In genomic region chr5:17046320-17046719, GRCh38 we compare ENCODE assay signal across 23 cellular contexts.
"Had no signal": no experiment of that assay in that cellular context is flagged by ENCODE, and none has a peak within 500 bp of the region (broad histone marks: within the 10 kb centered on the region; RNA-seq: fewer than 3 reads in every experiment).

No MANE protein-coding gene starts in this region.

- DNase-seq: effector CD4-positive, alpha-beta T cell; endodermal cell; heart left ventricle; hippocampal formation; left colon; left ventricle myocardium superior; mesenchymal stem cell; naive thymus-derived CD4-positive, alpha-beta T cell; psoas muscle; spleen; stimulated activated CD4-positive, alpha-beta T cell treated with anti-CD3 and anti-CD28 coated beads, Interleukin-15, amount 100 ng/mL, for 24 hours; stimulated activated CD4-positive, alpha-beta T cell treated with anti-CD3 and anti-CD28 coated beads, Interleukin-1b, Interleukin-23, amount 100 ng/mL, for 48 hours; stimulated activated CD4-positive, alpha-beta T cell treated with anti-CD3 and anti-CD28 coated beads, Interleukin-4, amount 100 ng/mL, for 24 hours; tibial artery; upper lobe of left lung; uterus had no signal

- H3K36me3 ChIP-seq: heart left ventricle, neutrophil, spleen, tibial artery, upper lobe of left lung, uterus had no signal

- H3K4me3 ChIP-seq: heart left ventricle, lung, psoas muscle, spleen, tibial artery, upper lobe of left lung, uterus had no signal

- H3K4me1 Mint-ChIP-seq: naive thymus-derived CD4-positive, alpha-beta T cell; stimulated activated memory B cell treated with anti-CD40 and anti-IgM and Interleukin-4, amounts not matched to agents 10 μg/mL and 1 μg/mL and 100 μg/mL, for 72 hours had no signal

- H3K27ac ChIP-seq: heart left ventricle, neutrophil, psoas muscle, spleen, tibial artery, upper lobe of left lung, uterus had no signal

- ATAC-seq: esophagus mucosa; heart left ventricle; left colon; left ventricle myocardium superior; naive thymus-derived CD4-positive, alpha-beta T cell; psoas muscle; sciatic nerve had no signal

- H3K4me3 Mint-ChIP-seq: endodermal cell; naive thymus-derived CD4-positive, alpha-beta T cell; stimulated activated memory B cell treated with anti-CD40 and anti-IgM and Interleukin-4, amounts not matched to agents 10 μg/mL and 1 μg/mL and 100 μg/mL, for 72 hours; stimulated activated naive CD8-positive, alpha-beta T cell treated with anti-CD3 and anti-CD28 coated beads, Interleukin-15, Interleukin-2, amounts not matched to agents 100 ng/mL and 50 ng/mL, for 24 hours had no signal

- FAIRE-seq: frontal cortex had no signal

- H3K9me3 ChIP-seq: heart left ventricle, neutrophil, psoas muscle, spleen, tibial artery, upper lobe of left lung, uterus had no signal

- H3K4me1 ChIP-seq: psoas muscle, spleen, tibial artery, upper lobe of left lung, uterus had no signal

- H3K36me3 Mint-ChIP-seq: naive thymus-derived CD4-positive, alpha-beta T cell; stimulated activated memory B cell treated with anti-CD40 and anti-IgM and Interleukin-4, amounts not matched to agents 10 μg/mL and 1 μg/mL and 100 μg/mL, for 72 hours had no signal

- H3K27me3 Mint-ChIP-seq: stimulated activated naive CD8-positive, alpha-beta T cell treated with anti-CD3 and anti-CD28 coated beads, Interleukin-15, Interleukin-2, amounts not matched to agents 100 ng/mL and 50 ng/mL, for 24 hours had no signal

- H3K27me3 ChIP-seq: heart left ventricle, neutrophil, spleen, tibial artery, upper lobe of left lung, uterus had no signal

- H3K9me3 Mint-ChIP-seq: endodermal cell; stimulated activated naive CD8-positive, alpha-beta T cell treated with anti-CD3 and anti-CD28 coated beads, Interleukin-15, Interleukin-2, amounts not matched to agents 100 ng/mL and 50 ng/mL, for 24 hours had no signal

- H3K27ac Mint-ChIP-seq: endodermal cell; naive thymus-derived CD4-positive, alpha-beta T cell; stimulated activated memory B cell treated with anti-CD40 and anti-IgM and Interleukin-4, amounts not matched to agents 10 μg/mL and 1 μg/mL and 100 μg/mL, for 72 hours; stimulated activated naive CD8-positive, alpha-beta T cell treated with anti-CD3 and anti-CD28 coated beads, Interleukin-15, Interleukin-2, amounts not matched to agents 100 ng/mL and 50 ng/mL, for 24 hours had no signal
